ENCODE assay signal across 8 cellular contexts in genomic region chr9:5425006-5425628, GRCh38. TPM values are rescaled to one million over a fixed set of nuclear protein-coding genes. Genes with fewer than 3 reads are reported as not detected.
DNase-seq lines count a peak whose midpoint lies in the region; ATAC-seq and TF ChIP-seq lines count a peak whose summit lies in the region.

No MANE protein-coding gene starts in this region.

- peaks cover 18% of the 10 kb centered on the region for H3K4me1 Mint-ChIP-seq in HFFc6 (ENCODE audit: low read depth)

- peak; percentile 80 for TF ChIP-seq CTCF in HFFc6 (IDR thresholded peaks at IDR 0.05)
- peak; percentile 33 for TF ChIP-seq CTCF in RWPE1 (conservative IDR thresholded peaks at IDR 0.05; ENCODE audit: low read depth)

- no peaks in the 10 kb centered on the region; the same call in 1 of the 2 replicates for H3K27me3 Mint-ChIP-seq in HFFc6 (ENCODE audit: insufficient read depth)

- DNase-seq in DMS 273 treated with DMSO at 0.1 percent for 48 hours (lab: John Stamatoyannopoulos, UW) = peak; percentile 14
- DNase-seq in HFFc6 = no peak
- peak; percentile 2 for DNase-seq in RWPE1 (ENCODE audit: low spot score)
- DNase-seq in glomerular visceral epithelial cell (ENCODE audit: extremely low spot score) = peak; percentile 33
- DNase-seq in DMS79 (lab: John Stamatoyannopoulos, UW) = no peak
- DNase-seq in activated CD8-positive, alpha-beta memory T cell treated with anti-CD3 and anti-CD28 coated beads for 24 hours = no peak

- 0 out of 2 replicates have a peak, but pooled peaks cover 8% of the 10 kb centered on the region for H3K36me3 Mint-ChIP-seq in HFFc6 (ENCODE audit: low read depth)

- CTCF ChIA-PET in RWPE1 (lab: Yijun Ruan, JAX) = interaction anchor here (0.6 kb wide), 2 partner anchors 104 to 239 kb away, joined by 3 read pairs; no protein-coding TSS in a partner anchor

- H3K27ac Mint-ChIP-seq in HFFc6 = no peak overlapping the region

- no peak overlapping the region for H3K27ac ChIP-seq in RWPE1

- no peak for ATAC-seq in GM18498 (IDR thresholded peaks at IDR 0.05; ENCODE audit: unreplicated experiment)
- no peak for ATAC-seq in HG03108 (IDR thresholded peaks at IDR 0.05; ENCODE audit: unreplicated experiment)

- H3K4me3 Mint-ChIP-seq in HFFc6 = no peak overlapping the region

- POLR2A ChIA-PET in RWPE1 (lab: Yijun Ruan, JAX; ENCODE audit: low non-redundant PET) = no interaction called here

- H3K9me3 Mint-ChIP-seq in HFFc6 = no peaks in the 10 kb centered on the region

RNA-seq across cellular contexts. Expression of gene PLGRKT, which starts 12.6 kb away (rescaled TPM):
- 10 to 100 TPM; 18.0 to 26.5 (median 21.4) TPM for total RNA-seq in HFFc6 (2021; fragmentation: NEBNext Ultra II Directional; extraction: Animal tissue kit (Norgen Biotek cat#: 25700))

RNA-seq across cellular contexts. Expression of gene CD274, which starts 25.2 kb away (rescaled TPM):
- 10 to 100 TPM; 10.3 to 15.9 (median 13.0) TPM for total RNA-seq in HFFc6 (2021; fragmentation: NEBNext Ultra II Directional; extraction: Animal tissue kit (Norgen Biotek cat#: 25700))

Comparison
In these comparisons a context has a peak if more than half of its experiments do, and no peak if none do; other contexts are left out.
1. DNase-seq: peak in DMS 273 treated with DMSO at 0.1 percent for 48 hours (single experiment), RWPE1 (single experiment) and glomerular visceral epithelial cell (single experiment); none in HFFc6 (single experiment), DMS79 (single experiment) and activated CD8-positive, alpha-beta memory T cell treated with anti-CD3 and anti-CD28 coated beads for 24 hours (single experiment).